In genomic region chr1:50976111-50976889, GRCh38 we compare ENCODE assay signal across 8 cellular contexts. TPM values are rescaled to one million over a fixed set of nuclear protein-coding genes. Genes with fewer than 3 reads are reported as not detected.
A peak's percentile ranks its signal among the peaks of the same experiment; 100 is the strongest.
DNase-seq lines count a peak whose midpoint lies in the region; ATAC-seq and TF ChIP-seq lines count a peak whose summit lies in the region.

No MANE protein-coding gene starts in this region.

- no peak overlapping the region for H2BK12ac ChIP-seq in H9 (ENCODE audit: insufficient read length, low read depth, low read length)

- peaks cover 96% of the 10 kb centered on the region for H3K27me3 Mint-ChIP-seq in H9 (ENCODE audit: low read depth)
- H3K27me3 Mint-ChIP-seq in naive thymus-derived CD4-positive, alpha-beta T cell = peaks cover 30 to 49% (median 37%) of the 10 kb centered on the region in 5 donors
- H3K27me3 Mint-ChIP-seq in nephron progenitor cell (ENCODE audit: low read depth, poor library complexity) = peaks cover 97% of the 10 kb centered on the region

- no peak overlapping the region for H3K18ac ChIP-seq in H9 (ENCODE audit: insufficient read length, low read depth, low read length)

- intact Hi-C loops in naive thymus-derived CD4-positive, alpha-beta T cell (cut with micrococcal nuclease) = no loop called here

- H3K4ac ChIP-seq in H9 (ENCODE audit: low read depth, low read length) = no peak overlapping the region

- H3K27me3 ChIP-seq in H9 (ENCODE audit: insufficient read depth, low read length) = peaks cover 53% of the 10 kb centered on the region
- H3K27me3 ChIP-seq in naive thymus-derived CD4-positive, alpha-beta T cell (ENCODE audit: control insufficient read depth in 2 of 2, insufficient read depth in 2 of 2, low read length in 2 of 2) = peaks cover 0 to 5% of the 10 kb centered on the region in 2 donors

- H2AK5ac ChIP-seq in H9 (ENCODE audit: insufficient read length, low read length) = no peak overlapping the region

- no peak overlapping the region for H4K5ac ChIP-seq in H9 (ENCODE audit: insufficient read length, low read depth, low read length)

- H3K4me1 Mint-ChIP-seq in H9 = peaks cover 21 to 29% of the 10 kb centered on the region in 2 experiments
- H3K4me1 Mint-ChIP-seq in naive thymus-derived CD4-positive, alpha-beta T cell = peaks cover 10 to 41% (median 22%) of the 10 kb centered on the region in 7 donors
- H3K4me1 Mint-ChIP-seq in nephron progenitor cell = peaks cover 15% of the 10 kb centered on the region

- H3K27ac Mint-ChIP-seq in H9 (no peak overlapping the region), nephron progenitor cell (no peak overlapping the region)
- peak overlapping the region in 6 of 9 donors; percentile 1 to 75 (median 28) for H3K27ac Mint-ChIP-seq in naive thymus-derived CD4-positive, alpha-beta T cell

- no peak overlapping the region for H4K91ac ChIP-seq in H9 (ENCODE audit: insufficient read length, low read depth, low read length)

- H4K20me1 ChIP-seq in H9 (ENCODE audit: control insufficient read depth, insufficient read depth, insufficient read length) = no peaks in the 10 kb centered on the region

- peaks cover 3% of the 10 kb centered on the region in 2 experiments; a peak in 1 of 5 replicates for H3K9me3 Mint-ChIP-seq in H9
- H3K9me3 Mint-ChIP-seq in naive thymus-derived CD4-positive, alpha-beta T cell = no peaks in the 10 kb centered on the region
- no peaks in the 10 kb centered on the region for H3K9me3 Mint-ChIP-seq in nephron progenitor cell

- no peaks in the 10 kb centered on the region for H3K79me2 ChIP-seq in H9 (ENCODE audit: insufficient read depth, low read length)

- H3K14ac ChIP-seq in H9 (ENCODE audit: insufficient read depth, low read length) = no peak overlapping the region

- 0 out of 2 replicates have a peak, but pooled peaks cover 2% of the 10 kb centered on the region for H3K4me1 ChIP-seq in H9 (ENCODE audit: insufficient read depth, low read length)
- peaks cover 0 to 13% of the 10 kb centered on the region in 2 donors for H3K4me1 ChIP-seq in naive thymus-derived CD4-positive, alpha-beta T cell (ENCODE audit: control insufficient read depth in 2 of 2, insufficient read depth in 2 of 2, low read length in 2 of 2)

- peaks cover 6% of the 10 kb centered on the region for H3K23me2 ChIP-seq in H9 (ENCODE audit: insufficient read length, low read depth, low read length, poor library complexity, severe bottlenecking)

- no peak overlapping the region for H2BK120ac ChIP-seq in H9 (ENCODE audit: low read depth, low read length, poor library complexity, severe bottlenecking)

- no peaks in the 10 kb centered on the region for H3K79me1 ChIP-seq in H9 (ENCODE audit: insufficient read depth, low read depth, low read length, poor library complexity, severe bottlenecking)

- ATAC-seq in naive thymus-derived CD4-positive, alpha-beta T cell = peak; percentile 4
- ATAC-seq in HG03457 (IDR thresholded peaks at IDR 0.05; ENCODE audit: unreplicated experiment) = no peak

- no peak overlapping the region for H3K9ac ChIP-seq in H9 (ENCODE audit: extremely low read depth, insufficient read length, low read length)

- no peak overlapping the region for H2BK15ac ChIP-seq in H9 (ENCODE audit: low read depth, low read length)

- H4K8ac ChIP-seq in H9 (replicated peaks; ENCODE audit: insufficient read length, low read depth, low read length) = no peak overlapping the region

- H3K36me3 Mint-ChIP-seq in H9 (ENCODE audit: insufficient read depth in 1 of 3, low read depth in 3 of 3) (no peaks in the 10 kb centered on the region; a peak in 1 of 7 replicates), nephron progenitor cell (ENCODE audit: low read depth) (no peaks in the 10 kb centered on the region)
- peaks cover 0 to 21% (median 0%) of the 10 kb centered on the region in 5 donors for H3K36me3 Mint-ChIP-seq in naive thymus-derived CD4-positive, alpha-beta T cell

- peak overlapping the region; percentile 89 for H3K4me2 ChIP-seq in H9 (ENCODE audit: insufficient read depth, insufficient read length, low read length)

- POLR2A ChIA-PET in naive thymus-derived CD4-positive, alpha-beta T cell (lab: Charles Lee) = interaction anchor here (3.1 to 3.9 kb wide), 2 partner anchors 7 to 15 kb away, joined by 18 to 31 read pairs; partner anchors contain the start of genes CDKN2C and FAF1

- H2AFZ ChIP-seq in H9 (ENCODE audit: low read length) = no peak overlapping the region

- no peak overlapping the region for H3T11ph ChIP-seq in H9 (ENCODE audit: low read length)

- H3K23ac ChIP-seq in H9 (ENCODE audit: insufficient read length, low read depth, low read length) = no peak overlapping the region

- no peak overlapping the region for H2BK5ac ChIP-seq in H9 (ENCODE audit: insufficient read length, low read length)

- H3K9me3 ChIP-seq in H9 (ENCODE audit: control insufficient read depth, low read depth, low read length) = no peaks in the 10 kb centered on the region
- no peaks in the 10 kb centered on the region for H3K9me3 ChIP-seq in naive thymus-derived CD4-positive, alpha-beta T cell (ENCODE audit: control insufficient read depth in 2 of 3, low read length in 3 of 3)

- no peak overlapping the region for H3K56ac ChIP-seq in H9 (ENCODE audit: insufficient read length, low read depth, low read length)

- peak; percentile 90 for DNase-seq in DMS79 treated with DMSO at 0.1 percent for 48 hours (lab: John Stamatoyannopoulos, UW)
- peak; percentile 41 for DNase-seq in H9
- peak; percentile 92 for DNase-seq in NCI-H748 treated with DMSO at 0.1 percent for 48 hours (lab: John Stamatoyannopoulos, UW)
- no peak for DNase-seq in cardiac fibroblast (ENCODE audit: low read depth in 2 of 2)
- no peak for DNase-seq in naive thymus-derived CD4-positive, alpha-beta T cell
- no peak for DNase-seq in nephron progenitor cell
- DNase-seq in NOMO-1 treated with DMSO at 0.1 percent for 48 hours (lab: John Stamatoyannopoulos, UW; ENCODE audit: unreplicated experiment) = no peak

- H3K36me3 ChIP-seq in naive thymus-derived CD4-positive, alpha-beta T cell (ENCODE audit: control insufficient read depth in 2 of 3, insufficient read depth in 3 of 3, low read length in 3 of 3) = no peaks in the 10 kb centered on the region

- no CpG with 5 or more reads among the region's 19 CpGs for WGBS in H9 (ENCODE audit: extremely low coverage, insufficient read length, low lambda C conversion rate)

- TF ChIP-seq CTCF in H9 (conservative IDR thresholded peaks at IDR 0.05) = no peak
- no peak for TF ChIP-seq CTCF in cardiac fibroblast (IDR thresholded peaks at IDR 0.05; ENCODE audit: low read depth, low read length)
- TF ChIP-seq CTCF in nephron progenitor cell (IDR thresholded peaks at IDR 0.05) = no peak

- CTCF ChIA-PET in naive thymus-derived CD4-positive, alpha-beta T cell (lab: Charles Lee) = no interaction called here

- H3K27ac ChIP-seq in H9 (ENCODE audit: insufficient read length, low read depth, low read length) = no peak overlapping the region
- no peak overlapping the region for H3K27ac ChIP-seq in naive thymus-derived CD4-positive, alpha-beta T cell (ENCODE audit: low read depth, low read length)

- peak overlapping the region in 1 of 2 experiments; percentile 80; a peak in 3 of 5 replicates for H3K4me3 Mint-ChIP-seq in H9
- H3K4me3 Mint-ChIP-seq in naive thymus-derived CD4-positive, alpha-beta T cell = peak overlapping the region; percentile 78 to 90 (median 86)
- no peak overlapping the region for H3K4me3 Mint-ChIP-seq in nephron progenitor cell

- H3K4me3 ChIP-seq in cardiac fibroblast (replicated peaks in 1 of 2; ENCODE audit: low read depth in 2 of 2, low read length in 2 of 2) = peak overlapping the region; percentile 79 to 80
- peak overlapping the region; percentile 70 for H3K4me3 ChIP-seq in naive thymus-derived CD4-positive, alpha-beta T cell (ENCODE audit: low read length)

- no peak overlapping the region for H2BK20ac ChIP-seq in H9 (ENCODE audit: low read depth, low read length, poor library complexity, severe bottlenecking)

RNA-seq across cellular contexts. Expression of gene CDKN2C, which starts 6.3 kb away (rescaled TPM):
- total RNA-seq in H9 (2021) = not detected in 2 replicates
- 10 to 100 TPM in 1 of 5 experiments, 1 to 10 TPM in 4; 3.3 to 40.3 (median 4.7) TPM for total RNA-seq in naive thymus-derived CD4-positive, alpha-beta T cell
- polyA plus RNA-seq in naive thymus-derived CD4-positive, alpha-beta T cell = 10 to 100 TPM in 1 of 2 donors, 1 to 10 TPM in 1; 8.2 to 10.2 TPM

RNA-seq across cellular contexts. Expression of gene FAF1, which starts 16.2 kb away (rescaled TPM):
- 58.5 and 60.8 TPM in 2 replicates for total RNA-seq in H9 (2021)
- total RNA-seq in naive thymus-derived CD4-positive, alpha-beta T cell = 10 to 100 TPM; 46.4 to 66.6 (median 52.5) TPM
- polyA plus RNA-seq in naive thymus-derived CD4-positive, alpha-beta T cell = 10 to 100 TPM; 36.9 to 46.1 TPM

Comparison
In these comparisons a context has a peak if more than half of its experiments do, and no peak if none do; other contexts are left out.
1. DNase-seq: peak in DMS79 treated with DMSO at 0.1 percent for 48 hours (single experiment), H9 (single experiment) and NCI-H748 treated with DMSO at 0.1 percent for 48 hours (single experiment); none in cardiac fibroblast (0 of 2), naive thymus-derived CD4-positive, alpha-beta T cell (0 of 9), nephron progenitor cell (single experiment) and NOMO-1 treated with DMSO at 0.1 percent for 48 hours (single experiment).
2. H3K27ac Mint-ChIP-seq: peak in naive thymus-derived CD4-positive, alpha-beta T cell (6 of 9); none in H9 (0 of 3) and nephron progenitor cell (single experiment).